In the genomic region with DNA sequence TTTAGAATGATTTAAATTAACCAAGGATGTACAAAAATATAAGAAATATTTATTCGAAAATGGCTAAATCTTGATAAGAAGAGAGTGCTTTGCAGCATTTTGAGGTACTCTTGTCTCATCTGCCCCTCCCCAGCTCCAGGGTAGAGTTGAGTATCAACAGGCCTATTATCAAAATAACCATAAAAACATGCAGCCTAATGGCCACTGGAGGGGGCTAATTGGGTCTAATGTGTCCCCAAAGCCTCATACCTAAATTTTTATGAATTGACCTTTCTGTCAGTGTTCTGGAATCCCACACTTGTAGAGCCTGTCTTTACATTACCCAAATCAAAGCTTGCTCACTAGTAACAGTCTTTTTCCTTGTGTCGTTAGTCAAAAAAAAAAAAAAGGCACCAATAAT, we compare ENCODE assay signal across 16 cellular contexts.
DNase-seq lines count a peak whose midpoint lies in the region; TF ChIP-seq lines count a peak whose summit lies in the region.
"Had no signal": no experiment of that assay in that cellular context is flagged by ENCODE, and none has a peak within 500 bp of the region (broad histone marks: within the 10 kb centered on the region; RNA-seq: fewer than 3 reads in every experiment).

No MANE protein-coding gene starts in this region.

- DNase-seq in NCI-H82 (lab: John Stamatoyannopoulos, UW) (peak; percentile 4), NCI-H82 treated with DMSO at 0.1 percent for 48 hours (lab: John Stamatoyannopoulos, UW; ENCODE audit: unreplicated experiment) (no peak), H9 (no peak), SK-MEL-5 (ENCODE audit: low read depth, low spot score) (peak; percentile 7), mesendoderm (peak; percentile 3), cerebellar nuclear complex (lab: John Stamatoyannopoulos, UW) (no peak), NCI-H2107 treated with DMSO at 0.1 percent for 48 hours (lab: John Stamatoyannopoulos, UW; ENCODE audit: unreplicated experiment) (no peak)
- DNase-seq in activated CD4-positive, alpha-beta T cell treated with anti-CD3 and anti-CD28 coated beads for 4 hours: no peak
- DNase-seq: C1 segment of cervical spinal cord; CD4-positive, alpha-beta memory T cell; GM23248; HCEC 1CT; HFFc6; KG1 had no signal

- no peaks in the 10 kb centered on the region for H3K36me3 Mint-ChIP-seq in H9 (ENCODE audit: insufficient read depth in 1 of 3, low read depth in 3 of 3)
- H3K36me3 Mint-ChIP-seq: CD4-positive, alpha-beta memory T cell; IgD-negative memory B cell had no signal

- no peak overlapping the region for H4K91ac ChIP-seq in H9 (ENCODE audit: insufficient read length, low read depth, low read length)

- H3K4me3 Mint-ChIP-seq in H9: no peak overlapping the region
- H3K4me3 Mint-ChIP-seq: B cell; CD4-positive, alpha-beta memory T cell; HFFc6; IgD-negative memory B cell had no signal

- no peak overlapping the region for H2BK12ac ChIP-seq in H9 (ENCODE audit: insufficient read length, low read depth, low read length)

- H4K5ac ChIP-seq in H9 (ENCODE audit: insufficient read length, low read depth, low read length) (no peak overlapping the region), mesendoderm (ENCODE audit: low read length) (no peak overlapping the region)

- H3K4me1 Mint-ChIP-seq in H9: no peaks in the 10 kb centered on the region
- H3K4me1 Mint-ChIP-seq: B cell; CD4-positive, alpha-beta memory T cell; IgD-negative memory B cell had no signal

- H4K20me1 ChIP-seq in H9 (ENCODE audit: control insufficient read depth, insufficient read depth, insufficient read length): no peaks in the 10 kb centered on the region

- in situ Hi-C loops in SK-MEL-5 (cut with HindIII; ENCODE audit: low pct_unique_long_range_greater_than_20kb, low sequenced_read_pairs): no loop called here

- H3K79me2 ChIP-seq in H9 (ENCODE audit: insufficient read depth, low read length) (no peaks in the 10 kb centered on the region), mesendoderm (ENCODE audit: control insufficient read depth, insufficient read depth, low read length) (no peaks in the 10 kb centered on the region)

- H3K4me1 ChIP-seq in H9 (ENCODE audit: insufficient read depth, low read length) (no peaks in the 10 kb centered on the region), mesendoderm (ENCODE audit: control insufficient read depth, low read depth, low read length) (no peaks in the 10 kb centered on the region)

- H3K9ac ChIP-seq in H9 (ENCODE audit: extremely low read depth, insufficient read length, low read length): no peak overlapping the region
- H3K9ac ChIP-seq in mesendoderm (ENCODE audit: low read length): no peak overlapping the region
- H3K9ac ChIP-seq: GM23248 had no signal

- no peak overlapping the region for H3K27ac Mint-ChIP-seq in H9
- H3K27ac Mint-ChIP-seq: B cell; CD4-positive, alpha-beta memory T cell; HFFc6; IgD-negative memory B cell had no signal

- H2AK5ac ChIP-seq in H9 (ENCODE audit: insufficient read length, low read length) (no peak overlapping the region), mesendoderm (ENCODE audit: low read length) (no peak overlapping the region)

- H3K56ac ChIP-seq in H9 (ENCODE audit: insufficient read length, low read depth, low read length) (no peak overlapping the region), mesendoderm (ENCODE audit: low read length) (no peak overlapping the region)

- H3K36me3 ChIP-seq in mesendoderm (ENCODE audit: control insufficient read depth, insufficient read depth, low read length): no peaks in the 10 kb centered on the region

- no peaks in the 10 kb centered on the region for H3K27me3 Mint-ChIP-seq in H9 (ENCODE audit: low read depth)
- H3K27me3 Mint-ChIP-seq: B cell; CD4-positive, alpha-beta memory T cell; IgD-negative memory B cell had no signal

- H3K79me1 ChIP-seq in H9 (ENCODE audit: insufficient read depth, low read depth, low read length, poor library complexity, severe bottlenecking): no peaks in the 10 kb centered on the region
- H3K79me1 ChIP-seq in mesendoderm (ENCODE audit: low read length): no peaks in the 10 kb centered on the region

- H3K27ac ChIP-seq in H9 (ENCODE audit: insufficient read length, low read depth, low read length) (no peak overlapping the region), mesendoderm (ENCODE audit: low read depth, low read length) (no peak overlapping the region)
- H3K27ac ChIP-seq: GM23248 had no signal

- H3T11ph ChIP-seq in H9 (ENCODE audit: low read length): no peak overlapping the region

- no peak overlapping the region for H2BK120ac ChIP-seq in H9 (ENCODE audit: low read depth, low read length, poor library complexity, severe bottlenecking)
- H2BK120ac ChIP-seq in mesendoderm (ENCODE audit: low read depth, low read length): no peak overlapping the region

- no peaks in the 10 kb centered on the region for H3K27me3 ChIP-seq in H9 (ENCODE audit: insufficient read depth, low read length)
- H3K27me3 ChIP-seq in mesendoderm (ENCODE audit: insufficient read depth, low read length, poor library complexity): no peaks in the 10 kb centered on the region

- H3K18ac ChIP-seq in H9 (ENCODE audit: insufficient read length, low read depth, low read length): no peak overlapping the region
- H3K18ac ChIP-seq in mesendoderm (ENCODE audit: low read length): no peak overlapping the region

- H3K23ac ChIP-seq in H9 (ENCODE audit: insufficient read length, low read depth, low read length) (no peak overlapping the region), mesendoderm (ENCODE audit: low read length) (no peak overlapping the region)

- H3K4me2 ChIP-seq in H9 (ENCODE audit: insufficient read depth, insufficient read length, low read length): no peak overlapping the region
- H3K4me2 ChIP-seq in mesendoderm (ENCODE audit: low read length): no peak overlapping the region

- H4K8ac ChIP-seq in H9 (replicated peaks; ENCODE audit: insufficient read length, low read depth, low read length): no peak overlapping the region
- no peak overlapping the region for H4K8ac ChIP-seq in mesendoderm (ENCODE audit: low read depth, low read length)

- H2BK5ac ChIP-seq in H9 (ENCODE audit: insufficient read length, low read length): no peak overlapping the region
- H2BK5ac ChIP-seq in mesendoderm (ENCODE audit: low read length): no peak overlapping the region

- H3K14ac ChIP-seq in H9 (ENCODE audit: insufficient read depth, low read length): no peak overlapping the region

- H3K9me3 ChIP-seq in H9 (ENCODE audit: control insufficient read depth, low read depth, low read length): no peaks in the 10 kb centered on the region

- H2BK20ac ChIP-seq in H9 (ENCODE audit: low read depth, low read length, poor library complexity, severe bottlenecking): no peak overlapping the region

- no CpG with 5 or more reads among the region's 2 CpGs for WGBS in H9 (ENCODE audit: extremely low coverage, insufficient read length, low lambda C conversion rate)
- WGBS in mesendoderm (ENCODE audit: extremely low coverage, insufficient coverage, low lambda C conversion rate): no CpG with 5 or more reads among the region's 2 CpGs

- TF ChIP-seq CTCF in H9 (conservative IDR thresholded peaks at IDR 0.05): peak; percentile 53; the same call in 2 of the 3 replicates

- no peak overlapping the region for H2BK15ac ChIP-seq in H9 (ENCODE audit: low read depth, low read length)
- H2BK15ac ChIP-seq in mesendoderm (replicated peaks; ENCODE audit: low read depth): no peak overlapping the region

- no peak overlapping the region for H3K4me3 ChIP-seq in mesendoderm (ENCODE audit: low read length)
- H3K4me3 ChIP-seq: GM23248 had no signal

- H3K9me3 Mint-ChIP-seq in H9: no peaks in the 10 kb centered on the region; a peak in 1 of 5 replicates

- no peak overlapping the region for H3K4ac ChIP-seq in H9 (ENCODE audit: low read depth, low read length)
- no peak overlapping the region for H3K4ac ChIP-seq in mesendoderm (ENCODE audit: low read depth, low read length)

- no peak overlapping the region for H2AFZ ChIP-seq in H9 (ENCODE audit: low read length)
- H2AFZ ChIP-seq: GM23248 had no signal

- H3K23me2 ChIP-seq in H9 (ENCODE audit: insufficient read length, low read depth, low read length, poor library complexity, severe bottlenecking): no peaks in the 10 kb centered on the region

Comparison
In these comparisons a context has a peak if more than half of its experiments do, and no peak if none do; other contexts are left out.
1. DNase-seq: peak in NCI-H82 (single experiment), SK-MEL-5 (single experiment) and mesendoderm (single experiment); none in NCI-H82 treated with DMSO at 0.1 percent for 48 hours (single experiment), H9 (single experiment), cerebellar nuclear complex (0 of 2), NCI-H2107 treated with DMSO at 0.1 percent for 48 hours (single experiment) and activated CD4-positive, alpha-beta T cell treated with anti-CD3 and anti-CD28 coated beads for 4 hours (0 of 2).